Comparison of ENCODE assay signal across 30 cellular contexts in the genomic region with DNA sequence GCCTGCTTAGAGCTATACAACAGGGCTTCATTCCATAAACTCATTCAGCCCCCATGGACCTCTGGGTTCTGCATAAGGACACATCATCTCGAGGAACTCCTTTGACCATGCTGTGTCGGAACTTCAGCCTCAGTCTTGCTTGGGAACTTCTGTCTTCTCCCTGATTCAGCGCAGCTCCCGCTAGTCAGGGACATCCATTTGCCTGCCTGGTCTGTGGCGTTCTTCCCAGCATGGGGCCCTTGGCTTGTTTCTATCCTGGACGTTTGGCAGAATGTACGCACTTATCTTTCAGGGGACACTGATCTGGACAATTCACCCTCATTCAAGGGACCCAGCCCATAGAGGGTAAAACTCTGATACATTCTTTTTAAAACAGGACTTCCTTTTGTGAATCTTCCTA.
"Had no signal": no experiment of that assay in that cellular context is flagged by ENCODE, and none has a peak within 500 bp of the region (broad histone marks: within the 10 kb centered on the region; RNA-seq: fewer than 3 reads in every experiment).

No MANE protein-coding gene starts in this region.

- H3K36me3 ChIP-seq: Peyer's patch had no signal

- H3K27ac Mint-ChIP-seq: activated B cell treated with CpG ODN at 0.5 μM for 24 hours; activated CD4-positive, alpha-beta memory T cell treated with anti-CD3 and anti-CD28 coated beads, Interleukin-2, amount 10 ng/mL, durations not matched to agents 7 days and 5 days; activated CD8-positive, alpha-beta memory T cell treated with anti-CD3 and anti-CD28 coated beads, Interleukin-2, amount 10 ng/mL, durations not matched to agents 7 days and 5 days; activated naive CD8-positive, alpha-beta T cell treated with anti-CD3 and anti-CD28 coated beads for 36 hours; T-helper 1 cell treated with Interleukin-12 subunit alpha and Interleukin-12 subunit beta and Interleukin-4 antibody, amounts not matched to agents 30 μg/mL and 1 μg/mL, for 36 hours; T-helper 2 cell treated with Interferon-gamma antibody and Interleukin-4, amounts not matched to agents 5 μg/mL and 100 μg/mL, for 36 hours had no signal

- H3K27ac ChIP-seq: ascending aorta, Peyer's patch, RWPE1, VCaP had no signal

- H3K4me1 ChIP-seq: Peyer's patch had no signal

- H3K27me3 Mint-ChIP-seq: activated B cell treated with CpG ODN at 0.5 μM for 24 hours; activated CD4-positive, alpha-beta memory T cell treated with anti-CD3 and anti-CD28 coated beads, Interleukin-2, amount 10 ng/mL, durations not matched to agents 7 days and 5 days; activated CD8-positive, alpha-beta memory T cell treated with anti-CD3 and anti-CD28 coated beads, Interleukin-2, amount 10 ng/mL, durations not matched to agents 7 days and 5 days; activated naive CD8-positive, alpha-beta T cell treated with anti-CD3 and anti-CD28 coated beads for 36 hours; IgD-negative memory B cell had no signal

- H3K4me1 Mint-ChIP-seq: activated B cell treated with CpG ODN at 0.5 μM for 24 hours had no signal

- H3K4me3 Mint-ChIP-seq: activated B cell treated with CpG ODN at 0.5 μM for 24 hours; activated CD4-positive, alpha-beta memory T cell treated with anti-CD3 and anti-CD28 coated beads, Interleukin-2, amount 10 ng/mL, durations not matched to agents 7 days and 5 days; activated CD8-positive, alpha-beta memory T cell treated with anti-CD3 and anti-CD28 coated beads, Interleukin-2, amount 10 ng/mL, durations not matched to agents 7 days and 5 days; activated naive CD8-positive, alpha-beta T cell treated with anti-CD3 and anti-CD28 coated beads for 36 hours; IgD-negative memory B cell; T-helper 1 cell treated with Interleukin-12 subunit alpha and Interleukin-12 subunit beta and Interleukin-4 antibody, amounts not matched to agents 30 μg/mL and 1 μg/mL, for 36 hours; T-helper 2 cell treated with Interferon-gamma antibody and Interleukin-4, amounts not matched to agents 5 μg/mL and 100 μg/mL, for 36 hours had no signal

- DNase-seq: activated B cell treated with CpG ODN at 0.5 μM for 24 hours; activated CD4-positive, alpha-beta memory T cell treated with anti-CD3 and anti-CD28 coated beads, Interleukin-2, amount 10 ng/mL, durations not matched to agents 7 days and 5 days; activated CD4-positive, alpha-beta T cell treated with anti-CD3 and anti-CD28 coated beads for 48 hours; activated CD4-positive, CD25-positive, alpha-beta regulatory T cell treated with anti-CD3 and anti-CD28 coated beads, Interleukin-2, amount 50 U/mL, for 72 hours; activated CD8-positive, alpha-beta memory T cell treated with anti-CD3 and anti-CD28 coated beads, Interleukin-2, amount 10 ng/mL, durations not matched to agents 7 days and 5 days; activated CD8-positive, alpha-beta memory T cell treated with anti-CD3 and anti-CD28 coated beads, Interleukin-2, amount 50 U/mL, for 48 hours; activated effector memory CD4-positive, alpha-beta T cell treated with Interleukin-2 at 50 U/mL for 16 hours; activated naive CD4-positive, alpha-beta T cell; activated naive CD4-positive, alpha-beta T cell treated with anti-CD3 and anti-CD28 coated beads, Interleukin-2, amount 50 U/mL, for 16 hours; activated naive CD8-positive, alpha-beta T cell treated with anti-CD3 and anti-CD28 coated beads for 36 hours; activated T-cell treated with anti-CD3 and anti-CD28 coated beads, Interleukin-2, amount 50 U/mL, for 48 hours; amygdala; Karpas-422; KBM-7; MG63; NCI-H1048; NCI-H1436 treated with DMSO at 0.1 percent for 48 hours; NCI-H1694 treated with DMSO at 0.1 percent for 48 hours; NCI-H2029; NCI-H345; NCI-H524 treated with DMSO at 0.1 percent for 48 hours; PC-3; Peyer's patch; SIG-M5 had no signal

- H3K27me3 ChIP-seq: ascending aorta, MG63, Peyer's patch had no signal

- H3K9me3 ChIP-seq: ascending aorta, MG63 had no signal

- H3K4me3 ChIP-seq: ascending aorta, MG63, Peyer's patch had no signal
